Comparison of ENCODE assay signal across 23 cellular contexts in the genomic region with DNA sequence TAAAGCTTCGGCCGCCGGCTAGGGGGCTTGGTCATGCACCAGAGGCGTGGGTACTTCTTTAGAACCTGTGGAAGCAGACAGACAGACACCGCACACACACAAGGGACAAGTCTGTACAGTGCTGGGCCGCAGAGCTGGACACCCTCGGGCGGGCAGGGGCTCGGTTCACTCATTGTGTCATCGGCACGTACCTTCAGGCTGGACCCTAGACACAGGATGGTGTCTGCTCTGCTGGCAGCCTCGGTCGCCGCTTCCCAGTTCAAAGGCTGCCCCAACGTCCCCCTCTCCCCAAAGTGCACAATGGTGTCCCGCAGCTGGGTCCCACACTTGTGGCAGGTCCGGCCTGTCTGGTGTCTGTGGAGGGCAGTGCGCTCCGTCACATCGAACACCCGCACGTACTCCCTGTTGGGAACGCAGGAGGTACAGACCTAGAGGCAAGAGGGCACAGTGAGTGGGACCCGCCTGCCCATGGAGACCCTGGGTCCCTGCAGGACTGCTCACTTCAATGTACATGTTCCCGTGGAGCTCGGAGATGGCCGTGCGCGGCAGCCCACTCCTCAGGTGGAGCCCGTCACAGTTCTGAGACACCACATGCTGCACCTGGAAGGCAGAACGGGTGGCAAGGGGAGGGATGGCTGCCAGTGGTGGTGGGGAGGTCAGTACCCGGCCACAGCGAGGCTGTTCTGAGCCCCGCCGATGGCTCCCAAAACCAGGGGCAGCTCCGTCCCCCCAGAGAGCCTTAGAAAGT. TPM values are rescaled to one million over a fixed set of nuclear protein-coding genes. Genes with fewer than 3 reads are reported as not detected.
"Had no signal": no experiment of that assay in that cellular context is flagged by ENCODE, and none has a peak within 500 bp of the region (broad histone marks: within the 10 kb centered on the region; RNA-seq: fewer than 3 reads in every experiment).

No MANE protein-coding gene starts in this region.

- H3K27ac ChIP-seq: epithelial cell of prostate, esophagus muscularis mucosa, gastrocnemius medialis, heart right ventricle, parathyroid adenoma, psoas muscle had no signal

- H3K9ac ChIP-seq: parathyroid adenoma had no signal

- H3K4me3 ChIP-seq: esophagus muscularis mucosa, gastrocnemius medialis, heart right ventricle, psoas muscle had no signal

- H3K9me3 ChIP-seq: esophagus muscularis mucosa, gastrocnemius medialis, heart right ventricle, psoas muscle had no signal

- ATAC-seq: effector memory CD8-positive, alpha-beta T cell; gastrocnemius medialis; heart right ventricle; psoas muscle had no signal

- DNase-seq: cerebellar nuclear complex; effector memory CD8-positive, alpha-beta T cell; gastrocnemius medialis; heart right ventricle; hypothalamus; kidney glomerular epithelial cell; mesendoderm; naive B cell; occipital lobe; psoas muscle; retina; small intestine; stimulated activated CD4-positive, alpha-beta T cell treated with anti-CD3 and anti-CD28 coated beads, Interleukin-12 subunit alpha, Interleukin-12 subunit beta, amount 100 ng/mL, for 4 hours; stimulated activated naive CD4-positive, alpha-beta T cell treated with Interleukin-2 at 50 U/mL for 16 hours had no signal

- H3K36me3 Mint-ChIP-seq: naive B cell had no signal

- H3K4me3 Mint-ChIP-seq: dendritic cell treated with granulocyte-macrophage colony-stimulating factor and Interleukin-4, amounts not matched to agents 40 ng/mL and 50 ng/mL, for 4 days had no signal

- H2AFZ ChIP-seq: parathyroid adenoma had no signal

- H3K27ac Mint-ChIP-seq: dendritic cell treated with granulocyte-macrophage colony-stimulating factor and Interleukin-4, amounts not matched to agents 40 ng/mL and 50 ng/mL, for 4 days; effector memory CD8-positive, alpha-beta T cell had no signal

- H3K27me3 ChIP-seq: esophagus muscularis mucosa, gastrocnemius medialis, heart right ventricle had no signal

- FAIRE-seq: colon, islet of Langerhans, small intestine, urothelium cell line had no signal

- H3K27me3 Mint-ChIP-seq: dendritic cell treated with granulocyte-macrophage colony-stimulating factor and Interleukin-4, amounts not matched to agents 40 ng/mL and 50 ng/mL, for 4 days; effector memory CD8-positive, alpha-beta T cell; naive B cell; type B pancreatic cell had no signal

RNA-seq across cellular contexts. Expression of a gene that starts 12.2 kb away (rescaled TPM):
- total RNA-seq: lung microvascular endothelial cell had no signal
